12 cellular contexts compared by ENCODE assay signal in genomic region chr11:103338621-103339484, GRCh38.
DNase-seq lines count a peak whose midpoint lies in the region; TF ChIP-seq lines count a peak whose summit lies in the region.
"Had no signal": no experiment of that assay in that cellular context is flagged by ENCODE, and none has a peak within 500 bp of the region (broad histone marks: within the 10 kb centered on the region; RNA-seq: fewer than 3 reads in every experiment).

No MANE protein-coding gene starts in this region.

- DNase-seq in DMS53 (lab: John Stamatoyannopoulos, UW) (peak; percentile 36), DMS53 treated with DMSO at 0.1 percent for 48 hours (lab: John Stamatoyannopoulos, UW; ENCODE audit: unreplicated experiment) (no peak), RPMI7951 (ENCODE audit: low read depth) (peak; percentile 35), erythroblast (lab: John Stamatoyannopoulos, UW) (peak; percentile 4 to 26), retinal pigment epithelial cell (ENCODE audit: low read depth) (no peak), SHP77 (lab: John Stamatoyannopoulos, UW) (no peak), pons (ENCODE audit: low spot score) (no peak), NCI-H2081 treated with DMSO at 0.1 percent for 48 hours (lab: John Stamatoyannopoulos, UW) (no peak)
- DNase-seq: hypothalamus; stimulated activated CD4-positive, alpha-beta T cell treated with anti-CD3 and anti-CD28 coated beads, Interleukin-4, amount 100 ng/mL, for 4 hours; T-helper 1 cell had no signal

- H3K4me3 ChIP-seq in retinal pigment epithelial cell (ENCODE audit: low read length) = no peak overlapping the region
- H3K4me3 ChIP-seq: thoracic aorta had no signal

- peak; percentile 25 for TF ChIP-seq CTCF in retinal pigment epithelial cell (conservative IDR thresholded peaks at IDR 0.05; ENCODE audit: low read depth, low read length)

- no peak for TF ChIP-seq POLR2A in erythroblast (IDR thresholded peaks at IDR 0.05; ENCODE audit: low read length)

Comparison
In these comparisons a context has a peak if more than half of its experiments do, and no peak if none do; other contexts are left out.
1. DNase-seq: peak in DMS53 (single experiment), RPMI7951 (single experiment) and erythroblast (2 of 2); none in DMS53 treated with DMSO at 0.1 percent for 48 hours (single experiment), retinal pigment epithelial cell (single experiment), SHP77 (0 of 2), pons (single experiment) and NCI-H2081 treated with DMSO at 0.1 percent for 48 hours (single experiment).